10 cellular contexts compared by ENCODE assay signal in the genomic region with DNA sequence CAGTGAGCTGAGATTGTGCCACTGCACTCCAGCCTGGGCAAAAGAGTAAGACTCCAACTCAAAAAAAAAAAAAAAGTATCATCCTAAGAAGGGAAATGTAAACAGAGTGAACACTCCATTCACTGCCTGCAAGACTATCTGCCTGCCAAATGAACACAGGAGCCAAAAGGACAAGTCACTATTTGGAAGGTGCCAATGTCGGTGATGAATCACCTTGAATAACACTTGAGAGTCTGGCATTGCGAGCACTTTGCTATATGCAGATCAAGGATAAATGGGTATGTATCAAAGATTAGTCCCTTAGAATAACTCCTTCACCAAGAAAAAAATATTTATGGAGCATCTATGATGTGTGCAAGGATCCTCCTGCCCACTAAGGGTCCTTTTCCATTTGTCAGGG. TPM values are rescaled to one million over a fixed set of nuclear protein-coding genes. Genes with fewer than 3 reads are reported as not detected.
A peak's percentile ranks its signal among the peaks of the same experiment; 100 is the strongest.
DNase-seq lines count a peak whose midpoint lies in the region; ATAC-seq and TF ChIP-seq lines count a peak whose summit lies in the region.
"Had no signal": no experiment of that assay in that cellular context is flagged by ENCODE, and none has a peak within 500 bp of the region (broad histone marks: within the 10 kb centered on the region; RNA-seq: fewer than 3 reads in every experiment).

No MANE protein-coding gene starts in this region.

- H3K4me3 ChIP-seq in ascending aorta (peak overlapping the region in 1 of 2 donors; percentile 3), heart left ventricle (no peak overlapping the region), suprapubic skin (no peak overlapping the region)
- H3K4me3 ChIP-seq: dorsolateral prefrontal cortex had no signal

- H3K4me1 ChIP-seq in ascending aorta = peaks cover 17 to 42% of the 10 kb centered on the region in 2 donors
- H3K4me1 ChIP-seq in heart left ventricle = peaks cover 0 to 97% (median 64%) of the 10 kb centered on the region in 12 donors
- peaks cover 45% of the 10 kb centered on the region for H3K4me1 ChIP-seq in suprapubic skin

- H3K36me3 Mint-ChIP-seq in activated CD4-positive, alpha-beta T cell treated with anti-CD3 and anti-CD28 coated beads for 36 hours (ENCODE audit: low read depth) = peaks cover 32% of the 10 kb centered on the region
- H3K36me3 Mint-ChIP-seq in activated T-helper 1 cell treated with anti-CD3 and anti-CD28 coated beads, Interleukin-12 subunit alpha, Interleukin-12 subunit beta, Interleukin-2, Interleukin-4 antibody, amounts not matched to agents 30 ng/mL and 10 ng/mL and 1 ng/mL, durations not matched to agents 14 hours and 24 hours and 36 hours (ENCODE audit: low read depth) = peaks cover 25% of the 10 kb centered on the region
- peaks cover 5% of the 10 kb centered on the region for H3K36me3 Mint-ChIP-seq in natural killer cell treated with Interleukin-12 subunit alpha and Interleukin-12 subunit beta and Interleukin-15 and Interleukin-18, amount 100 ng/mL, for 72 hours

- H3K9me3 ChIP-seq in ascending aorta (no peaks in the 10 kb centered on the region), heart left ventricle (no peaks in the 10 kb centered on the region), suprapubic skin (no peaks in the 10 kb centered on the region)

- H3K4me3 Mint-ChIP-seq in activated CD4-positive, alpha-beta T cell treated with anti-CD3 and anti-CD28 coated beads for 36 hours = no peak overlapping the region
- H3K4me3 Mint-ChIP-seq in activated T-helper 1 cell treated with anti-CD3 and anti-CD28 coated beads, Interleukin-12 subunit alpha, Interleukin-12 subunit beta, Interleukin-2, Interleukin-4 antibody, amounts not matched to agents 30 ng/mL and 10 ng/mL and 1 ng/mL, durations not matched to agents 14 hours and 24 hours and 36 hours = no peak overlapping the region
- H3K4me3 Mint-ChIP-seq in natural killer cell treated with Interleukin-12 subunit alpha and Interleukin-12 subunit beta and Interleukin-15 and Interleukin-18, amount 100 ng/mL, for 72 hours = no peak overlapping the region

- TF ChIP-seq CTCF in ascending aorta (IDR thresholded peaks at IDR 0.05) (no peak), heart left ventricle (IDR thresholded peaks at IDR 0.05) (no peak), suprapubic skin (IDR thresholded peaks at IDR 0.05) (no peak)

- peak; percentile 47 for ATAC-seq in activated CD4-positive, alpha-beta T cell treated with anti-CD3 and anti-CD28 coated beads for 36 hours
- peak; percentile 62 to 87 (median 75) for ATAC-seq in heart left ventricle
- no peak for ATAC-seq in natural killer cell treated with Interleukin-12 subunit alpha and Interleukin-12 subunit beta and Interleukin-15 and Interleukin-18, amount 100 ng/mL, for 72 hours
- ATAC-seq in HG02981 (IDR thresholded peaks at IDR 0.05; ENCODE audit: unreplicated experiment) = no peak

- POLR2A ChIA-PET in activated CD4-positive, alpha-beta T cell treated with anti-CD3 and anti-CD28 coated beads for 36 hours (lab: Charles Lee) = interaction anchor here (0.7 kb wide), 1 partner anchor 406 kb away, joined by 10 read pairs; no protein-coding TSS in a partner anchor

- peaks cover 15 to 18% of the 10 kb centered on the region in 2 donors for H3K36me3 ChIP-seq in ascending aorta
- H3K36me3 ChIP-seq in heart left ventricle = peaks cover 0 to 34% (median 31%) of the 10 kb centered on the region in 9 donors
- peaks cover 17% of the 10 kb centered on the region for H3K36me3 ChIP-seq in suprapubic skin

- H3K27me3 Mint-ChIP-seq in activated CD4-positive, alpha-beta T cell treated with anti-CD3 and anti-CD28 coated beads for 36 hours = no peaks in the 10 kb centered on the region
- no peaks in the 10 kb centered on the region for H3K27me3 Mint-ChIP-seq in activated T-helper 1 cell treated with anti-CD3 and anti-CD28 coated beads, Interleukin-12 subunit alpha, Interleukin-12 subunit beta, Interleukin-2, Interleukin-4 antibody, amounts not matched to agents 30 ng/mL and 10 ng/mL and 1 ng/mL, durations not matched to agents 14 hours and 24 hours and 36 hours (ENCODE audit: insufficient read depth)
- no peaks in the 10 kb centered on the region for H3K27me3 Mint-ChIP-seq in natural killer cell treated with Interleukin-12 subunit alpha and Interleukin-12 subunit beta and Interleukin-15 and Interleukin-18, amount 100 ng/mL, for 72 hours

- H3K9me3 Mint-ChIP-seq in activated CD4-positive, alpha-beta T cell treated with anti-CD3 and anti-CD28 coated beads for 36 hours (ENCODE audit: low read depth) = no peaks in the 10 kb centered on the region
- no peaks in the 10 kb centered on the region for H3K9me3 Mint-ChIP-seq in activated T-helper 1 cell treated with anti-CD3 and anti-CD28 coated beads, Interleukin-12 subunit alpha, Interleukin-12 subunit beta, Interleukin-2, Interleukin-4 antibody, amounts not matched to agents 30 ng/mL and 10 ng/mL and 1 ng/mL, durations not matched to agents 14 hours and 24 hours and 36 hours
- H3K9me3 Mint-ChIP-seq in natural killer cell treated with Interleukin-12 subunit alpha and Interleukin-12 subunit beta and Interleukin-15 and Interleukin-18, amount 100 ng/mL, for 72 hours = no peaks in the 10 kb centered on the region

- H3K4me1 Mint-ChIP-seq in activated CD4-positive, alpha-beta T cell treated with anti-CD3 and anti-CD28 coated beads for 36 hours = peaks cover 62% of the 10 kb centered on the region
- H3K4me1 Mint-ChIP-seq in activated T-helper 1 cell treated with anti-CD3 and anti-CD28 coated beads, Interleukin-12 subunit alpha, Interleukin-12 subunit beta, Interleukin-2, Interleukin-4 antibody, amounts not matched to agents 30 ng/mL and 10 ng/mL and 1 ng/mL, durations not matched to agents 14 hours and 24 hours and 36 hours (ENCODE audit: low read depth) = peaks cover 38% of the 10 kb centered on the region
- peaks cover 36 to 45% of the 10 kb centered on the region in 2 donors for H3K4me1 Mint-ChIP-seq in natural killer cell treated with Interleukin-12 subunit alpha and Interleukin-12 subunit beta and Interleukin-15 and Interleukin-18, amount 100 ng/mL, for 72 hours (ENCODE audit: low read depth in 2 of 2)

- H3K27ac ChIP-seq in ascending aorta (peak overlapping the region; percentile 49 to 71), heart left ventricle (peak overlapping the region in 2 of 12 donors; percentile 8 to 45), suprapubic skin (peak overlapping the region; percentile 41)
- H3K27ac ChIP-seq: dorsolateral prefrontal cortex had no signal

- DNase-seq in activated CD4-positive, alpha-beta T cell treated with anti-CD3 and anti-CD28 coated beads for 36 hours = no peak
- DNase-seq in activated CD4-positive, alpha-beta T cell treated with anti-CD3 and anti-CD28 coated beads, Interleukin-2, amount 50 U/mL, for 48 hours = no peak
- DNase-seq in ascending aorta (ENCODE audit: low spot score in 2 of 2) (peak in 1 of 2 donors; percentile 86), heart left ventricle (peak in 2 of 5 donors; percentile 30 to 49), suprapubic skin (ENCODE audit: low spot score in 2 of 2) (no peak)
- DNase-seq in activated T-helper 1 cell treated with anti-CD3 and anti-CD28 coated beads, Interleukin-12 subunit alpha, Interleukin-12 subunit beta, Interleukin-2, Interleukin-4 antibody, amounts not matched to agents 30 ng/mL and 10 ng/mL and 1 ng/mL, durations not matched to agents 14 hours and 24 hours and 36 hours (ENCODE audit: low spot score) = no peak
- DNase-seq in natural killer cell treated with Interleukin-12 subunit alpha and Interleukin-12 subunit beta and Interleukin-15 and Interleukin-18, amount 100 ng/mL, for 72 hours (ENCODE audit: low spot score) = no peak
- DNase-seq: dorsolateral prefrontal cortex, NCI-H187 had no signal

- no peak overlapping the region for H3K27ac Mint-ChIP-seq in activated CD4-positive, alpha-beta T cell treated with anti-CD3 and anti-CD28 coated beads for 36 hours
- no peak overlapping the region for H3K27ac Mint-ChIP-seq in activated T-helper 1 cell treated with anti-CD3 and anti-CD28 coated beads, Interleukin-12 subunit alpha, Interleukin-12 subunit beta, Interleukin-2, Interleukin-4 antibody, amounts not matched to agents 30 ng/mL and 10 ng/mL and 1 ng/mL, durations not matched to agents 14 hours and 24 hours and 36 hours
- H3K27ac Mint-ChIP-seq in natural killer cell treated with Interleukin-12 subunit alpha and Interleukin-12 subunit beta and Interleukin-15 and Interleukin-18, amount 100 ng/mL, for 72 hours = no peak overlapping the region

- TF ChIP-seq POLR2A in heart left ventricle (IDR thresholded peaks at IDR 0.05) = no peak
- no peak for TF ChIP-seq POLR2A in suprapubic skin (IDR thresholded peaks at IDR 0.05)

- H3K27me3 ChIP-seq in ascending aorta (no peaks in the 10 kb centered on the region), heart left ventricle (no peaks in the 10 kb centered on the region), suprapubic skin (no peaks in the 10 kb centered on the region)
- H3K27me3 ChIP-seq: dorsolateral prefrontal cortex had no signal

- CTCF ChIA-PET in activated CD4-positive, alpha-beta T cell treated with anti-CD3 and anti-CD28 coated beads for 36 hours (lab: Charles Lee) = interaction anchor here (0.7 to 1.3 kb wide), 3 partner anchors 25 to 765 kb away, joined by 3 to 4 read pairs (median 4); no protein-coding TSS in a partner anchor

- no peak for TF ChIP-seq EP300 in suprapubic skin (IDR thresholded peaks at IDR 0.05)

- 47 to 63% (median 56%) methylated on average over 2 of the region's 2 CpGs for WGBS in heart left ventricle, 4 donors
- 39% methylated on average over 2 of the region's 2 CpGs for WGBS in suprapubic skin

- intact Hi-C loops in activated CD4-positive, alpha-beta T cell treated with anti-CD3 and anti-CD28 coated beads for 36 hours (cut with DNase I, micrococcal nuclease) = loop anchor here in 1 of 2 experiments (2.0 kb wide), 1 partner anchor 17 kb away; no protein-coding TSS in a partner anchor
- intact Hi-C loops in ascending aorta (cut with DNase I) (loop anchor here (10.0 kb wide), 1 partner anchor 281 kb away; the partner anchor contains the start of gene CAPZB), heart left ventricle (cut with DNase I) (no loop called here)
- intact Hi-C loops in activated T-helper 1 cell treated with anti-CD3 and anti-CD28 coated beads, Interleukin-12 subunit alpha, Interleukin-12 subunit beta, Interleukin-2, Interleukin-4 antibody, amounts not matched to agents 30 ng/mL and 10 ng/mL and 1 ng/mL, durations not matched to agents 14 hours and 24 hours and 36 hours (cut with micrococcal nuclease) = no loop called here

RNA-seq across cellular contexts. Expression of gene UBR4, which starts 6.6 kb away (rescaled TPM):
- total RNA-seq in activated CD4-positive, alpha-beta T cell treated with anti-CD3 and anti-CD28 coated beads for 36 hours = 100 to 1,000 TPM; 117 to 147 TPM
- total RNA-seq in ascending aorta = 222 TPM
- 100 to 1,000 TPM in 3 of 9 donors, 10 to 100 TPM in 6; 44.8 to 150 (median 94.4) TPM for total RNA-seq in heart left ventricle
- polyA plus RNA-seq in heart left ventricle = 10 to 100 TPM; 67.3 to 67.4 TPM
- total RNA-seq in suprapubic skin = 100 to 1,000 TPM; 214 to 324 (median 272) TPM
- 155 and 161 TPM in 2 replicates for total RNA-seq in activated T-helper 1 cell treated with anti-CD3 and anti-CD28 coated beads, Interleukin-12 subunit alpha, Interleukin-12 subunit beta, Interleukin-2, Interleukin-4 antibody, amounts not matched to agents 30 ng/mL and 10 ng/mL and 1 ng/mL, durations not matched to agents 14 hours and 24 hours and 36 hours
- 100 to 1,000 TPM; 209 to 275 TPM for total RNA-seq in natural killer cell treated with Interleukin-12 subunit alpha and Interleukin-12 subunit beta and Interleukin-15 and Interleukin-18, amount 100 ng/mL, for 72 hours

RNA-seq across cellular contexts. Expression of gene EMC1, which starts 47.9 kb away (rescaled TPM):
- total RNA-seq in activated CD4-positive, alpha-beta T cell treated with anti-CD3 and anti-CD28 coated beads for 36 hours = 10 to 100 TPM; 45.0 to 59.0 TPM
- total RNA-seq in ascending aorta (93.0 TPM), heart left ventricle (10 to 100 TPM; 23.4 to 54.5 (median 32.7) TPM), suprapubic skin (10 to 100 TPM; 33.5 to 83.4 (median 48.9) TPM)
- polyA plus RNA-seq in heart left ventricle = 10 to 100 TPM; 10.1 to 27.2 TPM
- 63.9 and 78.3 TPM in 2 replicates for total RNA-seq in activated T-helper 1 cell treated with anti-CD3 and anti-CD28 coated beads, Interleukin-12 subunit alpha, Interleukin-12 subunit beta, Interleukin-2, Interleukin-4 antibody, amounts not matched to agents 30 ng/mL and 10 ng/mL and 1 ng/mL, durations not matched to agents 14 hours and 24 hours and 36 hours
- 10 to 100 TPM; 54.2 to 85.7 TPM for total RNA-seq in natural killer cell treated with Interleukin-12 subunit alpha and Interleukin-12 subunit beta and Interleukin-15 and Interleukin-18, amount 100 ng/mL, for 72 hours

RNA-seq across cellular contexts. Expression of gene MRTO4, which starts 48.2 kb away (rescaled TPM):
- total RNA-seq in activated CD4-positive, alpha-beta T cell treated with anti-CD3 and anti-CD28 coated beads for 36 hours = 10 to 100 TPM; 82.6 to 95.0 TPM
- total RNA-seq in ascending aorta (13.4 TPM), heart left ventricle (10 to 100 TPM in 6 of 9 donors, 1 to 10 TPM in 3; 8.3 to 17.4 (median 13.7) TPM), suprapubic skin (10 to 100 TPM; 13.2 to 32.4 (median 22.9) TPM)
- 10 to 100 TPM; 19.3 to 56.3 TPM for polyA plus RNA-seq in heart left ventricle
- 134 and 137 TPM in 2 replicates for total RNA-seq in activated T-helper 1 cell treated with anti-CD3 and anti-CD28 coated beads, Interleukin-12 subunit alpha, Interleukin-12 subunit beta, Interleukin-2, Interleukin-4 antibody, amounts not matched to agents 30 ng/mL and 10 ng/mL and 1 ng/mL, durations not matched to agents 14 hours and 24 hours and 36 hours
- 100 to 1,000 TPM in 1 of 2 donors, 10 to 100 TPM in 1; 65.5 to 139 TPM for total RNA-seq in natural killer cell treated with Interleukin-12 subunit alpha and Interleukin-12 subunit beta and Interleukin-15 and Interleukin-18, amount 100 ng/mL, for 72 hours

Comparison
In these comparisons a context has a peak if more than half of its experiments do, and no peak if none do; other contexts are left out.
1. ATAC-seq: peak in activated CD4-positive, alpha-beta T cell treated with anti-CD3 and anti-CD28 coated beads for 36 hours (single experiment) and heart left ventricle (4 of 4); none in natural killer cell treated with Interleukin-12 subunit alpha and Interleukin-12 subunit beta and Interleukin-15 and Interleukin-18, amount 100 ng/mL, for 72 hours (0 of 2) and HG02981 (single experiment).